ENCODE assay signal across 11 cellular contexts in the genomic region with DNA sequence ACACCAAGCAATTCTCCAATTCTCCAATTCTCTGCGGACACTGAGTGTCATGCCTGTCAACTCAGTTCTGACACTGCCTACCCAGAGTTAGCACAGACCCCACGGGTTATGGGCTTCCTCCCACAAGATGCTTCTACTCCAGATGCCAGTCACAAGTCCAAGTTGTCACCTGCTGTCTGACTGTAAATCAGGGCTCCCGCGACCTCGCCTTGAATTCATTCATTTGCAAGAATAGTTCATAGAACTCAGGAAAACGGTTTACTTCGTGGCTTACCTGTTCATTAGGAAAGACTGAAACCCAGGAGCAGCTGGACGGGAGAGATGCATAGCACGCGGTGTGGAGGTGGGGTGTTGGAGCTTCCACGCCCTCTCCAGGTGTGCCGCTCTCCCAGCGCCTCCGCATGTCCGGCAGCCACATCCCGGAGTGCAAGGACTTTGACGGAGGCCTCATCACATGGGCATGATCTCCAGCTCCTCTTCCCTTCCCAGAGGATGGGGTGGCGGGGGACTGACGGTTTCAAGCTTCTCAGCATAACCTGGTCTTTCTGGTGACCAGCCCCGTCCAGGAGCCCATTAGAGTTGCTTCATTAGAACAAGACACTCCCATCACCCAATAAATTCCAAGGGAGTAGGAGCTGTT.
DNase-seq lines count a peak whose midpoint lies in the region; ATAC-seq and TF ChIP-seq lines count a peak whose summit lies in the region.
"Had no signal": no experiment of that assay in that cellular context is flagged by ENCODE, and none has a peak within 500 bp of the region (broad histone marks: within the 10 kb centered on the region; RNA-seq: fewer than 3 reads in every experiment).

No MANE protein-coding gene starts in this region.

- DNase-seq in A673 (ENCODE audit: low spot score), result no peak
- no peak for DNase-seq in CD4-positive, CD25-positive, alpha-beta regulatory T cell
- no peak for DNase-seq in activated CD8-positive, alpha-beta T cell treated with anti-CD3 and anti-CD28 coated beads for 36 hours
- DNase-seq in naive thymus-derived CD4-positive, alpha-beta T cell, result no peak
- no peak for DNase-seq in DMS 273 (lab: John Stamatoyannopoulos, UW; ENCODE audit: unreplicated experiment)
- no peak for DNase-seq in neural progenitor cell (ENCODE audit: low spot score)
- DNase-seq in NCI-H526 (lab: John Stamatoyannopoulos, UW), result no peak
- no peak for DNase-seq in NCI-H1694 treated with DMSO at 0.1 percent for 48 hours (lab: John Stamatoyannopoulos, UW)
- DNase-seq: right lobe of liver, T1000 had no signal

- no peak overlapping the region for H3K4me2 ChIP-seq in neural progenitor cell

- H3K36me3 ChIP-seq in A673 (ENCODE audit: insufficient read depth, low read length, poor library complexity, severe bottlenecking) (peaks cover 17% of the 10 kb centered on the region), neural progenitor cell (peaks cover 11% of the 10 kb centered on the region)
- peaks cover 7% of the 10 kb centered on the region for H3K36me3 ChIP-seq in CD4-positive, CD25-positive, alpha-beta regulatory T cell (ENCODE audit: control insufficient read depth, insufficient read depth, low read length)
- peaks cover 0 to 11% (median 6%) of the 10 kb centered on the region in 3 experiments for H3K36me3 ChIP-seq in naive thymus-derived CD4-positive, alpha-beta T cell (ENCODE audit: control insufficient read depth in 2 of 3, insufficient read depth in 3 of 3, low read length in 3 of 3)

- H3K9me3 ChIP-seq in A673 (ENCODE audit: low read depth, low read length, poor library complexity, severe bottlenecking) (no peaks in the 10 kb centered on the region), neural progenitor cell (ENCODE audit: low read depth) (no peaks in the 10 kb centered on the region)
- no peaks in the 10 kb centered on the region for H3K9me3 ChIP-seq in CD4-positive, CD25-positive, alpha-beta regulatory T cell (ENCODE audit: control insufficient read depth in 2 of 2, low read length in 2 of 2)
- H3K9me3 ChIP-seq in naive thymus-derived CD4-positive, alpha-beta T cell (ENCODE audit: control insufficient read depth in 2 of 3, low read length in 3 of 3), result no peaks in the 10 kb centered on the region
- H3K9me3 ChIP-seq: right lobe of liver had no signal

- no peak overlapping the region for H2AFZ ChIP-seq in neural progenitor cell (replicated peaks)

- peaks cover 22% of the 10 kb centered on the region for H3F3A ChIP-seq in neural progenitor cell (ENCODE audit: low read depth)

- H3K27me3 ChIP-seq in A673 (replicated peaks; ENCODE audit: insufficient read depth, low read depth, low read length, poor library complexity) (no peaks in the 10 kb centered on the region), neural progenitor cell (no peaks in the 10 kb centered on the region)
- no peaks in the 10 kb centered on the region for H3K27me3 ChIP-seq in CD4-positive, CD25-positive, alpha-beta regulatory T cell (ENCODE audit: control insufficient read depth, insufficient read depth, low read length)
- H3K27me3 ChIP-seq in naive thymus-derived CD4-positive, alpha-beta T cell (ENCODE audit: control insufficient read depth in 2 of 2, insufficient read depth in 2 of 2, low read length in 2 of 2), result no peaks in the 10 kb centered on the region
- H3K27me3 ChIP-seq: right lobe of liver had no signal

- H4K20me1 ChIP-seq in neural progenitor cell (ENCODE audit: low read depth), result peaks cover 1% of the 10 kb centered on the region

- CTCF ChIA-PET in A673 (lab: Charles Lee), result no interaction called here
- CTCF ChIA-PET in activated CD8-positive, alpha-beta T cell treated with anti-CD3 and anti-CD28 coated beads for 36 hours (lab: Charles Lee), result no interaction called here
- CTCF ChIA-PET in naive thymus-derived CD4-positive, alpha-beta T cell (lab: Charles Lee), result no interaction called here

- no peaks in the 10 kb centered on the region for H3K79me2 ChIP-seq in neural progenitor cell (ENCODE audit: low read depth)

- no peaks in the 10 kb centered on the region for H3K27me3 Mint-ChIP-seq in CD4-positive, CD25-positive, alpha-beta regulatory T cell
- no peaks in the 10 kb centered on the region for H3K27me3 Mint-ChIP-seq in activated CD8-positive, alpha-beta T cell treated with anti-CD3 and anti-CD28 coated beads for 36 hours
- H3K27me3 Mint-ChIP-seq in naive thymus-derived CD4-positive, alpha-beta T cell, result no peaks in the 10 kb centered on the region
- H3K27me3 Mint-ChIP-seq in neural progenitor cell (ENCODE audit: insufficient read depth, low read depth), result no peaks in the 10 kb centered on the region

- no peak for TF ChIP-seq CTCF in A673 (conservative IDR thresholded peaks at IDR 0.05; ENCODE audit: low read depth, low read length)
- no peak for TF ChIP-seq CTCF in activated CD8-positive, alpha-beta T cell treated with anti-CD3 and anti-CD28 coated beads for 36 hours (IDR thresholded peaks at IDR 0.05)
- TF ChIP-seq CTCF in neural progenitor cell (IDR thresholded peaks at IDR 0.05), result no peak

- H3K4me3 ChIP-seq in A673 (ENCODE audit: low read depth, low read length, poor library complexity, severe bottlenecking), result no peak overlapping the region
- H3K4me3 ChIP-seq in CD4-positive, CD25-positive, alpha-beta regulatory T cell (ENCODE audit: low read depth, low read length), result no peak overlapping the region
- H3K4me3 ChIP-seq in naive thymus-derived CD4-positive, alpha-beta T cell (ENCODE audit: low read length), result no peak overlapping the region
- no peak overlapping the region for H3K4me3 ChIP-seq in neural progenitor cell
- H3K4me3 ChIP-seq: right lobe of liver had no signal

- H3K9ac ChIP-seq in neural progenitor cell, result no peak overlapping the region

- H3K4me1 Mint-ChIP-seq in CD4-positive, CD25-positive, alpha-beta regulatory T cell, result peaks cover 12 to 45% (median 23%) of the 10 kb centered on the region in 4 donors
- H3K4me1 Mint-ChIP-seq in activated CD8-positive, alpha-beta T cell treated with anti-CD3 and anti-CD28 coated beads for 36 hours (ENCODE audit: low read depth), result peaks cover 48% of the 10 kb centered on the region
- H3K4me1 Mint-ChIP-seq in naive thymus-derived CD4-positive, alpha-beta T cell, result peaks cover 10 to 57% (median 42%) of the 10 kb centered on the region in 7 donors
- peaks cover 4% of the 10 kb centered on the region for H3K4me1 Mint-ChIP-seq in neural progenitor cell

- H3K27ac ChIP-seq in A673 (ENCODE audit: low read depth, low read length, poor library complexity, severe bottlenecking) (peak overlapping the region; percentile 73), neural progenitor cell (no peak overlapping the region)
- no peak overlapping the region for H3K27ac ChIP-seq in CD4-positive, CD25-positive, alpha-beta regulatory T cell (ENCODE audit: insufficient read depth, low read length, poor library complexity, severe bottlenecking)
- no peak overlapping the region for H3K27ac ChIP-seq in naive thymus-derived CD4-positive, alpha-beta T cell (ENCODE audit: low read depth, low read length)

- peak overlapping the region in 1 of 4 donors; percentile 54 for H3K4me3 Mint-ChIP-seq in CD4-positive, CD25-positive, alpha-beta regulatory T cell
- H3K4me3 Mint-ChIP-seq in activated CD8-positive, alpha-beta T cell treated with anti-CD3 and anti-CD28 coated beads for 36 hours, result no peak overlapping the region
- H3K4me3 Mint-ChIP-seq in naive thymus-derived CD4-positive, alpha-beta T cell, result peak overlapping the region in 3 of 10 donors; percentile 14 to 45 (median 39)
- no peak overlapping the region for H3K4me3 Mint-ChIP-seq in neural progenitor cell

- POLR2A ChIA-PET in A673 (lab: Charles Lee; ENCODE audit: low non-redundant PET), result no interaction called here
- POLR2A ChIA-PET in activated CD8-positive, alpha-beta T cell treated with anti-CD3 and anti-CD28 coated beads for 36 hours (lab: Charles Lee), result interaction anchor here (1.3 to 1.4 kb wide), 3 partner anchors 10 to 205 kb away, joined by 3 to 4 read pairs (median 4); no protein-coding TSS in a partner anchor
- POLR2A ChIA-PET in naive thymus-derived CD4-positive, alpha-beta T cell (lab: Charles Lee), result no interaction called here

- H3K9me3 Mint-ChIP-seq in CD4-positive, CD25-positive, alpha-beta regulatory T cell, result no peaks in the 10 kb centered on the region
- H3K9me3 Mint-ChIP-seq in activated CD8-positive, alpha-beta T cell treated with anti-CD3 and anti-CD28 coated beads for 36 hours, result no peaks in the 10 kb centered on the region
- H3K9me3 Mint-ChIP-seq in naive thymus-derived CD4-positive, alpha-beta T cell, result no peaks in the 10 kb centered on the region
- no peaks in the 10 kb centered on the region for H3K9me3 Mint-ChIP-seq in neural progenitor cell

- intact Hi-C loops in A673 (cut with micrococcal nuclease; ENCODE audit: unreplicated experiment), result loop anchor here (2.0 kb wide), 1 partner anchor 39 kb away; no protein-coding TSS in a partner anchor
- intact Hi-C loops in activated CD8-positive, alpha-beta T cell treated with anti-CD3 and anti-CD28 coated beads for 36 hours (cut with micrococcal nuclease), result no loop called here
- intact Hi-C loops in naive thymus-derived CD4-positive, alpha-beta T cell (cut with micrococcal nuclease), result loop anchor here (5.0 kb wide), 1 partner anchor 204 kb away; a partner anchor contains a TSS

- peaks cover 16% of the 10 kb centered on the region for H3K36me3 Mint-ChIP-seq in CD4-positive, CD25-positive, alpha-beta regulatory T cell
- peaks cover 22% of the 10 kb centered on the region for H3K36me3 Mint-ChIP-seq in activated CD8-positive, alpha-beta T cell treated with anti-CD3 and anti-CD28 coated beads for 36 hours (ENCODE audit: low read depth)
- peaks cover 0 to 20% (median 9%) of the 10 kb centered on the region in 5 donors for H3K36me3 Mint-ChIP-seq in naive thymus-derived CD4-positive, alpha-beta T cell
- H3K36me3 Mint-ChIP-seq in neural progenitor cell, result peaks cover 7% of the 10 kb centered on the region

- H3K4me1 ChIP-seq in A673 (ENCODE audit: insufficient read depth, low read length, poor library complexity, severe bottlenecking) (peaks cover 40% of the 10 kb centered on the region), neural progenitor cell (peaks cover 2% of the 10 kb centered on the region)
- peaks cover 20% of the 10 kb centered on the region for H3K4me1 ChIP-seq in CD4-positive, CD25-positive, alpha-beta regulatory T cell (ENCODE audit: control insufficient read depth, insufficient read depth, low read length, poor library complexity, severe bottlenecking)
- peaks cover 4 to 9% of the 10 kb centered on the region in 2 donors for H3K4me1 ChIP-seq in naive thymus-derived CD4-positive, alpha-beta T cell (ENCODE audit: control insufficient read depth in 2 of 2, insufficient read depth in 2 of 2, low read length in 2 of 2)
- H3K4me1 ChIP-seq: right lobe of liver had no signal

- peak overlapping the region in 2 of 3 donors; percentile 72 to 89 for H3K27ac Mint-ChIP-seq in CD4-positive, CD25-positive, alpha-beta regulatory T cell
- H3K27ac Mint-ChIP-seq in activated CD8-positive, alpha-beta T cell treated with anti-CD3 and anti-CD28 coated beads for 36 hours, result peak overlapping the region; percentile 84
- H3K27ac Mint-ChIP-seq in naive thymus-derived CD4-positive, alpha-beta T cell, result peak overlapping the region in 8 of 9 donors; percentile 3 to 90 (median 54)
- no peak overlapping the region for H3K27ac Mint-ChIP-seq in neural progenitor cell

- BruUV-seq in A673 (replicated peaks; lab: Mats Ljungman, UMichigan), result no TSS peak

- no peak for ATAC-seq in CD4-positive, CD25-positive, alpha-beta regulatory T cell (ENCODE audit: low read depth in 2 of 2)
- no peak for ATAC-seq in activated CD8-positive, alpha-beta T cell treated with anti-CD3 and anti-CD28 coated beads for 36 hours
- ATAC-seq in naive thymus-derived CD4-positive, alpha-beta T cell, result no peak
- ATAC-seq: HCT116 had no signal
